Comparison of ENCODE assay signal across 1 cellular context in genomic region chr12:76820888-76821482, GRCh38.
TF ChIP-seq lines count a peak whose summit lies in the region.

No MANE protein-coding gene starts in this region.

TF ChIP-seq in HEK293, 187 proteins besides CTCF, POLR2A, EP300 and RAD21 (continued from another document):
- TF ChIP-seq ZNF26 (tag by site-specific recombination; IDR thresholded peaks at IDR 0.05) (no peak), ZNF311 (tag by site-specific recombination; IDR thresholded peaks at IDR 0.05; ENCODE audit: borderline replicate concordance) (no peak), AEBP2 (tag by site-specific recombination; IDR thresholded peaks at IDR 0.05; ENCODE audit: borderline replicate concordance) (no peak)
- TF ChIP-seq, protein P1, sequence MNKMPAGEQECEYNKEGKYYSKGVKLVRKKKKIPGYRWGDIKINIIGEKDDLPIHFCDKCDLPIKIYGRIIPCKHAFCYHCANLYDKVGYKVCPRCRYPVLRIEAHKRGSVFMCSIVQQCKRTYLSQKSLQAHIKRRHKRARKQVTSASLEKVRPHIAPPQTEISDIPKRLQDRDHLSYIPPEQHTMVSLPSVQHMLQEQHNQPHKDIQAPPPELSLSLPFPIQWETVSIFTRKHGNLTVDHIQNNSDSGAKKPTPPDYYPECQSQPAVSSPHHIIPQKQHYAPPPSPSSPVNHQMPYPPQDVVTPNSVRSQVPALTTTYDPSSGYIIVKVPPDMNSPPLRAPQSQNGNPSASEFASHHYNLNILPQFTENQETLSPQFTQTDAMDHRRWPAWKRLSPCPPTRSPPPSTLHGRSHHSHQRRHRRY (tag by site-specific recombination; IDR thresholded peaks at IDR 0.05) = no peak
